Comparison of ENCODE assay signal across 8 cellular contexts in the genomic region with DNA sequence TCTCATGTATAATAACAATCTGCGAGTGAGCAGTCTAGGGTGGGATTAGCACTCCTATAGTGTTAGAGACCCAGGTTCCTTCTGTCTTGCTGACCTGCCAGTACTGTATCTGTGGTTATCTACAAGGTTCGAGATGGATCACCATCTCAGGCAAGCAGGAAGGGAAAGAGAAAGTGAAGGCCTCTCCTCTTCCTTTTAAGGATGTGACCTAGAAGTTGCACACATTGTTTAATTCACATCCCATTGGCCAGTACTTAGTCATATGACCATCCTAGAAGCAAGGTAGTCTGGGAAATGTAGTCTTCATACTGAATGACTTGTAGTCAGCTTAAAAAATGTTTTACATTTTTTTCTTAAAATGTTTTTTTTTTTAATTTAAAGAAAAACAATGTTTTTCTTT.
DNase-seq lines count a peak whose midpoint lies in the region; ATAC-seq, FAIRE-seq and TF ChIP-seq lines count a peak whose summit lies in the region.

No MANE protein-coding gene starts in this region.

- no peaks in the 10 kb centered on the region for H4K20me1 ChIP-seq in K562 (replicated peaks; ENCODE audit: control insufficient read depth, insufficient read depth, low read length)

- no peaks in the 10 kb centered on the region for H3K9me3 ChIP-seq in CD8-positive, alpha-beta memory T cell (ENCODE audit: low read length)
- no peaks in the 10 kb centered on the region for H3K9me3 ChIP-seq in K562 (replicated peaks; ENCODE audit: control insufficient read depth, insufficient read depth, low read depth, low read length)

- 5% methylated on average over 2 of the region's 2 CpGs for WGBS in K562 (ENCODE audit: insufficient coverage, low coverage, missing lambda C conversion rate)

- H3K79me2 ChIP-seq in K562 (ENCODE audit: control insufficient read depth, insufficient read depth, low read length): no peaks in the 10 kb centered on the region

- ATAC-seq in GM18867 (IDR thresholded peaks at IDR 0.05; ENCODE audit: unreplicated experiment): peak; percentile 98
- ATAC-seq in HG02970 (IDR thresholded peaks at IDR 0.05; ENCODE audit: low FRiP score, unreplicated experiment): peak; percentile 89
- peak; percentile 99 for ATAC-seq in K562
- ATAC-seq in memory B cell (ENCODE audit: low read depth): peak; percentile 97

- no peak overlapping the region for H3K9ac ChIP-seq in K562 (ENCODE audit: insufficient read depth in 1 of 2, low read depth in 2 of 2, low read length in 2 of 2)

- intact Hi-C loops in K562 (cut with micrococcal nuclease): no loop called here

- BruUV-seq in K562 (replicated peaks; lab: Mats Ljungman, UMichigan): no TSS peak

- H3K4me2 ChIP-seq in K562 (ENCODE audit: insufficient read depth, low read length): peak overlapping the region; percentile 69

- H2AFZ ChIP-seq in K562 (ENCODE audit: low read depth, low read length): peak overlapping the region; percentile 89

- H3K4me1 Mint-ChIP-seq in CD8-positive, alpha-beta memory T cell: peaks cover 4 to 8% (median 8%) of the 10 kb centered on the region in 3 donors
- no peaks in the 10 kb centered on the region for H3K4me1 Mint-ChIP-seq in memory B cell

- in situ Hi-C loops in K562 (cut with MboI): no loop called here

- H3K4me3 Mint-ChIP-seq in CD8-positive, alpha-beta memory T cell: peak overlapping the region in 5 of 7 donors; percentile 24 to 65 (median 53)
- no peak overlapping the region for H3K4me3 Mint-ChIP-seq in memory B cell

- peak; percentile 90 for FAIRE-seq in K562 (lab: Jason Lieb, UNC)

- no peaks in the 10 kb centered on the region for H3K9me1 ChIP-seq in K562 (ENCODE audit: control insufficient read depth, insufficient read depth, low read length)

- H3K27ac ChIP-seq in CD8-positive, alpha-beta memory T cell (ENCODE audit: low read depth, low read length): no peak overlapping the region
- no peak overlapping the region for H3K27ac ChIP-seq in K562 (ENCODE audit: extremely low read depth, low read depth, low read length)

- no peaks in the 10 kb centered on the region for H3K36me3 Mint-ChIP-seq in CD8-positive, alpha-beta memory T cell
- H3K36me3 Mint-ChIP-seq in memory B cell: no peaks in the 10 kb centered on the region

- no peak for TF ChIP-seq CTCF in K562 (IDR thresholded peaks at IDR 0.05 in 2 of 3, conservative IDR thresholded peaks at IDR 0.05 in 1 of 3; ENCODE audit: insufficient read depth in 2 of 3, low read depth in 1 of 3, low read length in 3 of 3)

- H3K27ac Mint-ChIP-seq in CD8-positive, alpha-beta memory T cell: peak overlapping the region in 4 of 8 donors; percentile 6 to 81 (median 42)
- H3K27ac Mint-ChIP-seq in memory B cell: no peak overlapping the region

- CTCF ChIA-PET in CD8-positive, alpha-beta memory T cell (lab: Charles Lee): no interaction called here
- CTCF ChIA-PET in K562 (lab: Yijun Ruan, JAX; ENCODE audit: low intra/inter-chr PET ratio): no interaction called here

- no peak for TF ChIP-seq POLR2A in K562 (conservative IDR thresholded peaks at IDR 0.05)

- peak in 2 of 5 donors; percentile 31 to 41 for DNase-seq in CD8-positive, alpha-beta memory T cell
- peak; percentile 42 for DNase-seq in NCI-H524 treated with DMSO at 0.1 percent for 48 hours (lab: John Stamatoyannopoulos, UW)
- DNase-seq in K562 (ENCODE audit: extremely low read depth in 1 of 4, low spot score in 3 of 4): peak; percentile 49 to 76 (median 69)
- DNase-seq in memory B cell (ENCODE audit: low spot score in 2 of 2): peak in 1 of 2 donors; percentile 30
- DNase-seq in activated gamma-delta T cell treated with Interleukin-2 at 50 U/mL for 16 hours: no peak
- no peak for DNase-seq in GOT3 (lab: John Stamatoyannopoulos, UW)

- no peak for TF ChIP-seq EP300 in K562 (IDR thresholded peaks at IDR 0.05; ENCODE audit: low read length)

- peaks cover 15 to 28% of the 10 kb centered on the region in 2 donors for H3K27me3 Mint-ChIP-seq in CD8-positive, alpha-beta memory T cell
- H3K27me3 Mint-ChIP-seq in memory B cell: peaks cover 17% of the 10 kb centered on the region

- no peak for TF ChIP-seq RAD21 in K562 (CRISPR knock-in tag; conservative IDR thresholded peaks at IDR 0.05 in 1 of 2, IDR thresholded peaks at IDR 0.05 in 1 of 2)

- POLR2A ChIA-PET in CD8-positive, alpha-beta memory T cell (lab: Charles Lee): no interaction called here
- POLR2A ChIA-PET in K562 (lab: Yijun Ruan, JAX): no interaction called here

- no peaks in the 10 kb centered on the region for H3K9me3 Mint-ChIP-seq in CD8-positive, alpha-beta memory T cell
- H3K9me3 Mint-ChIP-seq in memory B cell: peaks cover 3% of the 10 kb centered on the region

- peak overlapping the region; percentile 38 for H3K4me3 ChIP-seq in CD8-positive, alpha-beta memory T cell (ENCODE audit: low read length)
- no peak overlapping the region for H3K4me3 ChIP-seq in K562

- H3K27me3 ChIP-seq in CD8-positive, alpha-beta memory T cell (ENCODE audit: insufficient read depth, low read length, poor library complexity, severe bottlenecking): no peaks in the 10 kb centered on the region
- H3K27me3 ChIP-seq in K562 (ENCODE audit: control insufficient read depth in 2 of 2, insufficient read depth in 2 of 2, low read length in 2 of 2): peaks cover 3 to 16% of the 10 kb centered on the region in 2 experiments; a peak in 3 of 5 replicates

- H3K4me1 ChIP-seq in CD8-positive, alpha-beta memory T cell (ENCODE audit: insufficient read depth, low read length): no peaks in the 10 kb centered on the region
- H3K4me1 ChIP-seq in K562 (replicated peaks in 1 of 2; ENCODE audit: control insufficient read depth in 2 of 2, insufficient read depth in 2 of 2, low read length in 2 of 2): no peaks in the 10 kb centered on the region

- H3K36me3 ChIP-seq in CD8-positive, alpha-beta memory T cell (ENCODE audit: insufficient read depth, low read length): no peaks in the 10 kb centered on the region
- no peaks in the 10 kb centered on the region for H3K36me3 ChIP-seq in K562 (ENCODE audit: control insufficient read depth, insufficient read depth, low read length)

TF ChIP-seq in K562, 482 proteins besides CTCF, POLR2A, EP300 and RAD21 (continues in another document):
- TF ChIP-seq, protein P1, sequence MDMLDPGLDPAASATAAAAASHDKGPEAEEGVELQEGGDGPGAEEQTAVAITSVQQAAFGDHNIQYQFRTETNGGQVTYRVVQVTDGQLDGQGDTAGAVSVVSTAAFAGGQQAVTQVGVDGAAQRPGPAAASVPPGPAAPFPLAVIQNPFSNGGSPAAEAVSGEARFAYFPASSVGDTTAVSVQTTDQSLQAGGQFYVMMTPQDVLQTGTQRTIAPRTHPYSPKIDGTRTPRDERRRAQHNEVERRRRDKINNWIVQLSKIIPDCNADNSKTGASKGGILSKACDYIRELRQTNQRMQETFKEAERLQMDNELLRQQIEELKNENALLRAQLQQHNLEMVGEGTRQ (CRISPR knock-in tag; IDR thresholded peaks at IDR 0.05): peak; percentile 84
- TF ChIP-seq IRF2 (CRISPR knock-in tag; IDR thresholded peaks at IDR 0.05): no peak
- TF ChIP-seq ZNF232 (CRISPR knock-in tag; IDR thresholded peaks at IDR 0.05): no peak
- no peak for TF ChIP-seq BCL6 (CRISPR knock-in tag; IDR thresholded peaks at IDR 0.05)
- TF ChIP-seq HDAC3 (IDR thresholded peaks at IDR 0.05; ENCODE audit: borderline replicate concordance, partially characterized antibody): no peak
- TF ChIP-seq GATAD2B (IDR thresholded peaks at IDR 0.05; ENCODE audit: borderline replicate concordance): no peak
- peak; percentile 33; the same call in 1 of the 2 replicates for TF ChIP-seq ETV1 (tag; conservative IDR thresholded peaks at IDR 0.05; ENCODE audit: low read depth)
- peak; percentile 12; the same call in 1 of the 2 replicates for TF ChIP-seq TAF7 (tag; IDR thresholded peaks at IDR 0.05)
- no peak for TF ChIP-seq RFX7 (CRISPR knock-in tag; IDR thresholded peaks at IDR 0.05)
- TF ChIP-seq, protein P2, sequence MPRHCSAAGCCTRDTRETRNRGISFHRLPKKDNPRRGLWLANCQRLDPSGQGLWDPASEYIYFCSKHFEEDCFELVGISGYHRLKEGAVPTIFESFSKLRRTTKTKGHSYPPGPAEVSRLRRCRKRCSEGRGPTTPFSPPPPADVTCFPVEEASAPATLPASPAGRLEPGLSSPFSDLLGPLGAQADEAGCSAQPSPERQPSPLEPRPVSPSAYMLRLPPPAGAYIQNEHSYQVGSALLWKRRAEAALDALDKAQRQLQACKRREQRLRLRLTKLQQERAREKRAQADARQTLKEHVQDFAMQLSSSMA (CRISPR knock-in tag; IDR thresholded peaks at IDR 0.05): no peak
- TF ChIP-seq PRPF4 (IDR thresholded peaks at IDR 0.05; ENCODE audit: insufficient read depth, low read depth, low read length, poor library complexity, severe bottlenecking): no peak
- peak; percentile 66; the same call in 1 of the 2 replicates for TF ChIP-seq ZNF644 (tag; IDR thresholded peaks at IDR 0.05; ENCODE audit: low read depth)
- peak; percentile 25; the same call in 1 of the 2 replicates for TF ChIP-seq ZFX (CRISPR knock-in tag; IDR thresholded peaks at IDR 0.05)
- no peak for TF ChIP-seq SMARCC2 (IDR thresholded peaks at IDR 0.05; ENCODE audit: low read depth)
- TF ChIP-seq, protein P3, sequence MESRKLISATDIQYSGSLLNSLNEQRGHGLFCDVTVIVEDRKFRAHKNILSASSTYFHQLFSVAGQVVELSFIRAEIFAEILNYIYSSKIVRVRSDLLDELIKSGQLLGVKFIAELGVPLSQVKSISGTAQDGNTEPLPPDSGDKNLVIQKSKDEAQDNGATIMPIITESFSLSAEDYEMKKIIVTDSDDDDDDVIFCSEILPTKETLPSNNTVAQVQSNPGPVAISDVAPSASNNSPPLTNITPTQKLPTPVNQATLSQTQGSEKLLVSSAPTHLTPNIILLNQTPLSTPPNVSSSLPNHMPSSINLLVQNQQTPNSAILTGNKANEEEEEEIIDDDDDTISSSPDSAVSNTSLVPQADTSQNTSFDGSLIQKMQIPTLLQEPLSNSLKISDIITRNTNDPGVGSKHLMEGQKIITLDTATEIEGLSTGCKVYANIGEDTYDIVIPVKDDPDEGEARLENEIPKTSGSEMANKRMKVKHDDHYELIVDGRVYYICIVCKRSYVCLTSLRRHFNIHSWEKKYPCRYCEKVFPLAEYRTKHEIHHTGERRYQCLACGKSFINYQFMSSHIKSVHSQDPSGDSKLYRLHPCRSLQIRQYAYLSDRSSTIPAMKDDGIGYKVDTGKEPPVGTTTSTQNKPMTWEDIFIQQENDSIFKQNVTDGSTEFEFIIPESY (CRISPR knock-in tag; IDR thresholded peaks at IDR 0.05): no peak
- no peak for TF ChIP-seq HDAC2 (IDR thresholded peaks at IDR 0.05)

Comparison
In these comparisons a context has a peak if more than half of its experiments do, and no peak if none do; other contexts are left out.
1. DNase-seq: peak in NCI-H524 treated with DMSO at 0.1 percent for 48 hours (single experiment) and K562 (4 of 4); none in activated gamma-delta T cell treated with Interleukin-2 at 50 U/mL for 16 hours (single experiment) and GOT3 (single experiment).
2. Peak in every context shown above with its lines, with median percentiles within 50 percentile points of each other: ATAC-seq.